In genomic region chr21:37248298-37248697, GRCh38 we compare ENCODE assay signal across 25 cellular contexts.
"Had no signal": no experiment of that assay in that cellular context is flagged by ENCODE, and none has a peak within 500 bp of the region (broad histone marks: within the 10 kb centered on the region; RNA-seq: fewer than 3 reads in every experiment).

No MANE protein-coding gene starts in this region.

- H3K36me3 Mint-ChIP-seq: natural killer cell, neural progenitor cell had no signal

- H3K9me3 Mint-ChIP-seq: natural killer cell; nephron; neural progenitor cell; stimulated activated effector memory CD8-positive, alpha-beta T cell treated with anti-CD3 and anti-CD28 coated beads, Interleukin-12 subunit alpha, Interleukin-12 subunit beta, amount 100 ng/mL, for 72 hours; stimulated activated naive B cell treated with anti-CD40 and anti-IgM and Interleukin-4, amounts not matched to agents 10 μg/mL and 1 μg/mL and 100 μg/mL, for 72 hours; stimulated activated naive CD8-positive, alpha-beta T cell treated with anti-CD3 and anti-CD28 coated beads, Interleukin-15, Interleukin-2, amounts not matched to agents 100 ng/mL and 50 ng/mL, for 24 hours had no signal

- H3K27me3 Mint-ChIP-seq: progenitor cell of endocrine pancreas; stimulated activated naive B cell treated with anti-CD40 and anti-IgM and Interleukin-4, amounts not matched to agents 10 μg/mL and 1 μg/mL and 100 μg/mL, for 72 hours; stimulated activated naive CD8-positive, alpha-beta T cell treated with anti-CD3 and anti-CD28 coated beads, Interleukin-15, Interleukin-2, amounts not matched to agents 100 ng/mL and 50 ng/mL, for 24 hours had no signal

- ATAC-seq: natural killer cell; psoas muscle; right cardiac atrium; right lobe of liver; stimulated activated effector memory CD8-positive, alpha-beta T cell treated with anti-CD3 and anti-CD28 coated beads, Interleukin-12 subunit alpha, Interleukin-12 subunit beta, amount 100 ng/mL, for 72 hours; stimulated activated naive B cell treated with anti-CD40 and anti-IgM and Interleukin-4, amounts not matched to agents 10 μg/mL and 1 μg/mL and 100 μg/mL, for 72 hours had no signal

- H3K4me3 Mint-ChIP-seq: natural killer cell; nephron; neural progenitor cell; stimulated activated effector memory CD8-positive, alpha-beta T cell treated with anti-CD3 and anti-CD28 coated beads, Interleukin-12 subunit alpha, Interleukin-12 subunit beta, amount 100 ng/mL, for 72 hours; stimulated activated naive B cell treated with anti-CD40 and anti-IgM and Interleukin-4, amounts not matched to agents 10 μg/mL and 1 μg/mL and 100 μg/mL, for 72 hours; stimulated activated naive CD8-positive, alpha-beta T cell treated with anti-CD3 and anti-CD28 coated beads, Interleukin-15, Interleukin-2, amounts not matched to agents 100 ng/mL and 50 ng/mL, for 24 hours had no signal

- DNase-seq: natural killer cell; occipital lobe; ovary; posterior cingulate gyrus; psoas muscle; right cardiac atrium; right lobe of liver; sigmoid colon; small intestine; stimulated activated CD4-positive, alpha-beta T cell treated with anti-CD3 and anti-CD28 coated beads, Interleukin-15, amount 100 ng/mL, for 24 hours; stimulated activated CD4-positive, alpha-beta T cell treated with anti-CD3 and anti-CD28 coated beads, Interleukin-2, amount 100 ng/mL, for 24 hours; stimulated activated CD4-positive, alpha-beta T cell treated with anti-CD3 and anti-CD28 coated beads, Interleukin-2, amount 100 ng/mL, for 48 hours; stimulated activated CD4-positive, alpha-beta T cell treated with anti-CD3 and anti-CD28 coated beads, Interleukin-4, amount 100 ng/mL, for 24 hours; stimulated activated naive B cell treated with anti-CD40 and anti-IgM and Interleukin-4, amounts not matched to agents 10 μg/mL and 1 μg/mL and 100 μg/mL, for 72 hours; stimulated activated naive CD4-positive, alpha-beta T cell treated with Interleukin-2 at 50 U/mL for 16 hours; stomach; thyroid gland; trophoblast cell; upper lobe of left lung had no signal

- FAIRE-seq: small intestine, urothelium cell line had no signal

- H3K27ac Mint-ChIP-seq: neural progenitor cell; progenitor cell of endocrine pancreas; stimulated activated effector memory CD8-positive, alpha-beta T cell treated with anti-CD3 and anti-CD28 coated beads, Interleukin-12 subunit alpha, Interleukin-12 subunit beta, amount 100 ng/mL, for 72 hours; stimulated activated naive B cell treated with anti-CD40 and anti-IgM and Interleukin-4, amounts not matched to agents 10 μg/mL and 1 μg/mL and 100 μg/mL, for 72 hours; stimulated activated naive CD8-positive, alpha-beta T cell treated with anti-CD3 and anti-CD28 coated beads, Interleukin-15, Interleukin-2, amounts not matched to agents 100 ng/mL and 50 ng/mL, for 24 hours had no signal
